Comparison of ENCODE assay signal across 8 cellular contexts in the genomic region with DNA sequence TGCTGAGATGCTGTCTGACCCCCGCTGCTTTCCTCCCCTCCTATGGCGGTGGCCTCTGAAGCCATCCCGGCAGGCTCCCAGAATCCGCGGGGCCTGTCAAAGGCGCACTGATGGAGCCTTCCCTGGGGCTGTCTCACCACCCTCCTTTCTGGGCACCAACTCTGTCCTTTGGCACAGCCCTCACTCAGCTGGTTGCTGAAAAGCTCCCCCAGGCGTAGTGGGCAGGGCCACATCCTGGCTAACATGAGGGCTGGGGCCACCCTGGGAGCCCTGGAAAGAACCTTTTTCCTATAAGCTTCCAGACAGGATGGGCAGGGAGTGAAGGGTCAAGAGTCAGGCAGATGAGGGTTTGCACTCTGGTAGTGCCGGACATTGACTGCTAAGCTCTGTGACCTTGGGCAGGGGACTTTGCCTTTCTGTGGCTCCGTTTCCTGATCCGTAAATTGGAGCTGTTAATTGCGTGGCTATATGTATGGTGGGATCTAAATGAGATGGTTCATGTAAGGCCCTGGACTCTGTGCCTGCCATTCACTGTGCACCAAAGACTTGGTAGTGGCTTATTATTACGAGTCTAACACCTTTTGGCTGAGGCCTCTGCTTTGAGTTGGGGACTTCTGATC. TPM values are rescaled to one million over a fixed set of nuclear protein-coding genes. Genes with fewer than 3 reads are reported as not detected.
A peak's percentile ranks its signal among the peaks of the same experiment; 100 is the strongest.
DNase-seq lines count a peak whose midpoint lies in the region; ATAC-seq, FAIRE-seq and TF ChIP-seq lines count a peak whose summit lies in the region.

No MANE protein-coding gene starts in this region.

- 0 out of 2 replicates have a peak, but pooled peaks have one; percentile 3 for TF ChIP-seq POLR2A in GM12878 (IDR thresholded peaks at IDR 0.05; ENCODE audit: low read depth, low read length)
- no peak for TF ChIP-seq POLR2A in thyroid gland (IDR thresholded peaks at IDR 0.05)

- H3K36me3 ChIP-seq in GM12878 (ENCODE audit: control insufficient read depth in 2 of 2, insufficient read depth in 2 of 2, low read length in 1 of 2) (peaks cover 20 to 27% of the 10 kb centered on the region in 2 experiments), thyroid gland (peaks cover 4 to 6% of the 10 kb centered on the region in 2 donors), pancreas (peaks cover 0 to 28% (median 3%) of the 10 kb centered on the region in 3 donors)

- no peaks in the 10 kb centered on the region for H3K9me3 Mint-ChIP-seq in activated CD4-positive, alpha-beta T cell treated with anti-CD3 and anti-CD28 coated beads, Interleukin-2, amount 10 ng/mL, durations not matched to agents 7 days and 5 days
- no peaks in the 10 kb centered on the region for H3K9me3 Mint-ChIP-seq in memory B cell

- peak overlapping the region; percentile 75 for H3K9ac ChIP-seq in GM12878 (ENCODE audit: control insufficient read depth, insufficient read depth, low read length)

- FAIRE-seq in GM12878 (lab: Jason Lieb, UNC) (no peak), pancreas (lab: Jason Lieb, UNC) (no peak)

- peak overlapping the region; percentile 84 for H3K4me2 ChIP-seq in GM12878 (ENCODE audit: control insufficient read depth, insufficient read depth)

- H3K27ac Mint-ChIP-seq in activated CD4-positive, alpha-beta T cell treated with anti-CD3 and anti-CD28 coated beads, Interleukin-2, amount 10 ng/mL, durations not matched to agents 7 days and 5 days = peak overlapping the region; percentile 91
- H3K27ac Mint-ChIP-seq in memory B cell = peak overlapping the region; percentile 88

- H3K9me3 ChIP-seq in GM12878 (replicated peaks; ENCODE audit: control insufficient read depth, insufficient read depth, low read length) = no peaks in the 10 kb centered on the region; the same call in 2 of the 3 replicates
- H3K9me3 ChIP-seq in thyroid gland = no peaks in the 10 kb centered on the region
- H3K9me3 ChIP-seq in pancreas = no peaks in the 10 kb centered on the region

- H3K27me3 Mint-ChIP-seq in activated CD4-positive, alpha-beta T cell treated with anti-CD3 and anti-CD28 coated beads, Interleukin-2, amount 10 ng/mL, durations not matched to agents 7 days and 5 days = no peaks in the 10 kb centered on the region
- H3K27me3 Mint-ChIP-seq in memory B cell = no peaks in the 10 kb centered on the region

- H3K79me2 ChIP-seq in GM12878 (ENCODE audit: control insufficient read depth, insufficient read depth, low read length) = peaks cover 4% of the 10 kb centered on the region

- intact Hi-C loops in GM12878 (cut with micrococcal nuclease; ENCODE audit: unreplicated experiment) = no loop called here
- intact Hi-C loops in thyroid gland (cut with DNase I) = no loop called here
- intact Hi-C loops in pancreas (cut with DNase I) = no loop called here

- no peak; the same call in 2 of the 3 replicates for ATAC-seq in GM12878
- ATAC-seq in memory B cell (ENCODE audit: low read depth) = no peak
- ATAC-seq in HG03442 (IDR thresholded peaks at IDR 0.05; ENCODE audit: unreplicated experiment) = no peak
- no peak for ATAC-seq in pancreas

- TF ChIP-seq CTCF in GM12878 (IDR thresholded peaks at IDR 0.05 in 2 of 3, conservative IDR thresholded peaks at IDR 0.05 in 1 of 3; ENCODE audit: control insufficient read depth in 2 of 3, extremely low read depth in 1 of 3, insufficient read depth in 1 of 3, low read depth in 3 of 3, low read length in 3 of 3) (no peak), thyroid gland (IDR thresholded peaks at IDR 0.05) (no peak), pancreas (IDR thresholded peaks at IDR 0.05) (no peak)

- H3K27ac ChIP-seq in GM12878 (ENCODE audit: control insufficient read depth, insufficient read depth) = peak overlapping the region; percentile 96
- H3K27ac ChIP-seq in thyroid gland = peak overlapping the region; percentile 4 to 64 (median 58)
- H3K27ac ChIP-seq in pancreas = peak overlapping the region in 2 of 4 donors; percentile 17 to 19

- H3K4me1 Mint-ChIP-seq in activated CD4-positive, alpha-beta T cell treated with anti-CD3 and anti-CD28 coated beads, Interleukin-2, amount 10 ng/mL, durations not matched to agents 7 days and 5 days = peaks cover 76% of the 10 kb centered on the region
- H3K4me1 Mint-ChIP-seq in memory B cell = peaks cover 28% of the 10 kb centered on the region

- H4K20me1 ChIP-seq in GM12878 (ENCODE audit: control insufficient read depth, insufficient read depth) = no peaks in the 10 kb centered on the region

- no peak for DNase-seq in activated CD4-positive, alpha-beta T cell treated with anti-CD3 and anti-CD28 coated beads, Interleukin-2, amount 10 ng/mL, durations not matched to agents 7 days and 5 days
- DNase-seq in activated CD4-positive, alpha-beta T cell treated with anti-CD3 and anti-CD28 coated beads for 4 hours = no peak
- DNase-seq in GM12878 (ENCODE audit: low read depth, low spot score) (no peak), memory B cell (ENCODE audit: low spot score in 2 of 2) (no peak), thyroid gland (peak in 1 of 2 donors; percentile 32), pancreas (no peak), GM19238 (ENCODE audit: insufficient read length, low spot score) (no peak)

- TF ChIP-seq EP300 in GM12878 (IDR thresholded peaks at IDR 0.05; ENCODE audit: borderline replicate concordance in 1 of 2, control insufficient read depth in 1 of 2, low read depth in 2 of 2, low read length in 2 of 2) = no peak

- H3K27me3 ChIP-seq in GM12878 (replicated peaks in 1 of 2; ENCODE audit: control insufficient read depth in 2 of 2, insufficient read depth in 2 of 2, low read length in 1 of 2) (no peaks in the 10 kb centered on the region), thyroid gland (no peaks in the 10 kb centered on the region), pancreas (no peaks in the 10 kb centered on the region)

- CTCF ChIA-PET in activated CD4-positive, alpha-beta T cell treated with anti-CD3 and anti-CD28 coated beads, Interleukin-2, amount 10 ng/mL, durations not matched to agents 7 days and 5 days (lab: Charles Lee) = interaction anchor here (1.0 to 1.9 kb wide), 9 partner anchors 8 to 26 kb away, joined by 3 to 5 read pairs (median 5); no protein-coding TSS in a partner anchor
- CTCF ChIA-PET in GM12878 (lab: Yijun Ruan, JAX) = interaction anchor here (0.9 to 2.0 kb wide), 8 partner anchors 10 to 277 kb away, joined by 3 to 6 read pairs (median 3); a partner anchor contains a TSS

- H2AFZ ChIP-seq in GM12878 (ENCODE audit: control insufficient read depth, low read depth, low read length) = no peak overlapping the region

- POLR2A ChIA-PET in activated CD4-positive, alpha-beta T cell treated with anti-CD3 and anti-CD28 coated beads, Interleukin-2, amount 10 ng/mL, durations not matched to agents 7 days and 5 days (lab: Charles Lee) = no interaction called here
- POLR2A ChIA-PET in GM12878 (lab: Charles Lee) = interaction anchor here (0.6 to 2.8 kb wide), 4 partner anchors 14 to 44 kb away, joined by 4 to 21 read pairs (median 7); a partner anchor contains a TSS

- no TSS peak for BruUV-seq in GM12878 (replicated peaks; lab: Mats Ljungman, UMichigan)

- peaks cover 28% of the 10 kb centered on the region for H3K4me1 ChIP-seq in GM12878 (ENCODE audit: control insufficient read depth, insufficient read depth, low read length)
- peaks cover 20 to 81% of the 10 kb centered on the region in 2 donors for H3K4me1 ChIP-seq in thyroid gland
- H3K4me1 ChIP-seq in pancreas = peaks cover 0 to 17% (median 0%) of the 10 kb centered on the region in 3 donors

- WGBS in GM12878 (ENCODE audit: insufficient coverage, insufficient replicate concordance, low lambda C conversion rate, missing lambda C conversion rate) = 81% methylated on average over 12 of the region's 12 CpGs
- 58 to 69% methylated on average over 12 of the region's 12 CpGs for WGBS in thyroid gland, 2 donors
- WGBS in pancreas, 2 donors = 72 to 77% methylated on average over 12 of the region's 12 CpGs

- H3K4me3 Mint-ChIP-seq in activated CD4-positive, alpha-beta T cell treated with anti-CD3 and anti-CD28 coated beads, Interleukin-2, amount 10 ng/mL, durations not matched to agents 7 days and 5 days = peak overlapping the region; percentile 69
- H3K4me3 Mint-ChIP-seq in memory B cell = peak overlapping the region; percentile 77

- peaks cover 64% of the 10 kb centered on the region for H3K36me3 Mint-ChIP-seq in activated CD4-positive, alpha-beta T cell treated with anti-CD3 and anti-CD28 coated beads, Interleukin-2, amount 10 ng/mL, durations not matched to agents 7 days and 5 days (ENCODE audit: low read depth)
- peaks cover 4% of the 10 kb centered on the region for H3K36me3 Mint-ChIP-seq in memory B cell

- in situ Hi-C loops in GM12878 (cut with MboI) = no loop called here

- RAD21 ChIA-PET in GM12878 (lab: Charles Lee; ENCODE audit: unreplicated experiment) = interaction anchor here (1.0 to 2.4 kb wide), 3 partner anchors 25 to 85 kb away, joined by 6 to 10 read pairs (median 7); a partner anchor contains a TSS

- 0 out of 2 replicates have a peak overlapping the region, but pooled peaks have one; percentile 28 for H3K4me3 ChIP-seq in GM12878
- H3K4me3 ChIP-seq in thyroid gland (replicated peaks in 1 of 3) = no peak overlapping the region
- H3K4me3 ChIP-seq in pancreas = no peak overlapping the region

- SMC1A ChIA-PET in GM12878 (lab: Charles Lee; ENCODE audit: uncharacterized antibody, unreplicated experiment) = interaction anchor here (1.0 to 1.9 kb wide), 9 partner anchors 14 to 267 kb away, joined by 3 to 7 read pairs (median 5); a partner anchor contains a TSS

- TF ChIP-seq RAD21 in GM12878 (IDR thresholded peaks at IDR 0.05; ENCODE audit: insufficient read depth, low read depth, low read length) = no peak

RNA-seq across cellular contexts. Expression of a gene that starts 27.9 kb away (rescaled TPM):
- 100 to 1,000 TPM; 189 to 200 TPM for total RNA-seq in activated CD4-positive, alpha-beta T cell treated with anti-CD3 and anti-CD28 coated beads, Interleukin-2, amount 10 ng/mL, durations not matched to agents 7 days and 5 days
- 86.9 and 95.9 TPM in 2 replicates for total RNA-seq in GM12878 (2013; cell fraction: nucleolus; rRNA removed)
- 40.9 and 42.3 TPM in 2 replicates for total RNA-seq in GM12878 (2014; rRNA removed)
- total RNA-seq in GM12878 (2014; rRNA removed; fragmentation: Illumina TruSeq; extraction: Trizol) = 33.8 and 37.6 TPM in 2 replicates
- total RNA-seq in GM12878 (2021) = 105 and 114 TPM in 2 replicates
- 52.3 TPM for polyA plus RNA-seq in GM12878 (2011; ENCODE audit: low read depth)
- polyA plus RNA-seq in GM12878 (2011; rRNA removed) = 39.4 and 47.7 TPM in 2 replicates
- 88.5 and 98.7 TPM in 2 replicates for polyA plus RNA-seq in GM12878 (2011; cell fraction: cytosol; rRNA removed)
- 47.3 and 65.2 TPM in 2 replicates for polyA plus RNA-seq in GM12878 (2011; cell fraction: nucleus; rRNA removed)
- polyA plus RNA-seq in GM12878 (2012) = 89.6 and 99.7 TPM in 2 replicates
- 69.5 and 81.8 TPM in 2 replicates for polyA plus RNA-seq in GM12878 (2014; fragmentation: Illumina TruSeq; extraction: Trizol)
- 10 to 100 TPM; 21.0 to 27.0 TPM for polyA plus RNA-seq in GM12878 (2014; fragmentation: Nextera tagmentation; extraction: Ambion mirVana)
- polyA plus RNA-seq in GM12878 (2014; rRNA removed) = 78.9 and 85.4 TPM in 2 replicates
- polyA plus RNA-seq in GM12878 (2016; fragmentation: Nextera tagmentation; extraction: Ambion mirVana) = 10 to 100 TPM; 70.8 to 74.5 TPM
- 53.3 and 89.4 TPM in 2 replicates for polyA minus RNA-seq in GM12878 (2011; rRNA and poly(A)+ RNA removed)
- polyA minus RNA-seq in GM12878 (2011; cell fraction: cytosol; rRNA and poly(A)+ RNA removed) = 35.5 and 39.2 TPM in 2 replicates
- polyA minus RNA-seq in GM12878 (2011; cell fraction: nucleus; rRNA and poly(A)+ RNA removed) = 19.1 and 33.7 TPM in 2 replicates
- total RNA-seq in thyroid gland = 10 to 100 TPM; 69.3 to 77.5 (median 71.1) TPM
- 10 to 100 TPM; 48.2 to 98.6 (median 60.9) TPM for total RNA-seq in pancreas
- 10 to 100 TPM; 35.7 to 36.0 TPM for polyA plus RNA-seq in pancreas

RNA-seq across cellular contexts. Expression of a gene that starts 44.3 kb away (rescaled TPM):
- total RNA-seq in activated CD4-positive, alpha-beta T cell treated with anti-CD3 and anti-CD28 coated beads, Interleukin-2, amount 10 ng/mL, durations not matched to agents 7 days and 5 days = 1,000 to 10,000 TPM; 1,147 to 1,160 TPM
- 251 and 278 TPM in 2 replicates for total RNA-seq in GM12878 (2013; cell fraction: nucleolus; rRNA removed)
- total RNA-seq in GM12878 (2014; rRNA removed) (2,317 and 2,414 TPM in 2 replicates), GM12878 (2014; rRNA removed; fragmentation: Illumina TruSeq; extraction: Trizol) (3,231 and 3,325 TPM in 2 replicates), GM12878 (2021) (2,200 and 2,256 TPM in 2 replicates), thyroid gland (1,000 to 10,000 TPM; 1,055 to 2,735 (median 1,279) TPM), pancreas (100 to 1,000 TPM; 569 to 994 (median 828) TPM)
- polyA plus RNA-seq in GM12878 (2011; ENCODE audit: low read depth) = 15,073 TPM
- polyA plus RNA-seq in GM12878 (2011; rRNA removed) (2,867 and 3,528 TPM in 2 replicates), GM12878 (2014; fragmentation: Illumina TruSeq; extraction: Trizol) (4,821 and 5,052 TPM in 2 replicates), GM12878 (2014; fragmentation: Nextera tagmentation; extraction: Ambion mirVana) (1,000 to 10,000 TPM; 3,319 to 3,754 TPM), GM12878 (2014; rRNA removed) (3,219 and 3,296 TPM in 2 replicates), GM12878 (2016; fragmentation: Nextera tagmentation; extraction: Ambion mirVana) (1,000 to 10,000 TPM; 2,341 to 2,536 TPM), pancreas (1,000 to 10,000 TPM; 1,404 to 1,507 TPM)
- 1,769 and 1,817 TPM in 2 replicates for polyA plus RNA-seq in GM12878 (2011; cell fraction: cytosol; rRNA removed)
- polyA plus RNA-seq in GM12878 (2011; cell fraction: nucleus; rRNA removed) = 668 and 763 TPM in 2 replicates
- 4,332 and 4,612 TPM in 2 replicates for polyA plus RNA-seq in GM12878 (2012)
- 682 and 694 TPM in 2 replicates for polyA minus RNA-seq in GM12878 (2011; rRNA and poly(A)+ RNA removed)
- polyA minus RNA-seq in GM12878 (2011; cell fraction: cytosol; rRNA and poly(A)+ RNA removed) = 326 and 362 TPM in 2 replicates
- 94.9 and 131 TPM in 2 replicates for polyA minus RNA-seq in GM12878 (2011; cell fraction: nucleus; rRNA and poly(A)+ RNA removed)
